In genomic region chr4:172709376-172709775, GRCh38 we compare ENCODE assay signal across 22 cellular contexts.
A peak's percentile ranks its signal among the peaks of the same experiment; 100 is the strongest.
DNase-seq lines count a peak whose midpoint lies in the region; ATAC-seq lines count a peak whose summit lies in the region.
"Had no signal": no experiment of that assay in that cellular context is flagged by ENCODE, and none has a peak within 500 bp of the region (broad histone marks: within the 10 kb centered on the region; RNA-seq: fewer than 3 reads in every experiment).

No MANE protein-coding gene starts in this region.

- intact Hi-C loops in left ventricle myocardium superior (cut with micrococcal nuclease): no loop called here

- DNase-seq in NCI-H2107 treated with DMSO at 0.1 percent for 48 hours (lab: John Stamatoyannopoulos, UW; ENCODE audit: unreplicated experiment) (peak; percentile 38), NCI-H2107 (lab: John Stamatoyannopoulos, UW) (no peak), NCI-H345 (lab: John Stamatoyannopoulos, UW) (peak; percentile 86), SHP77 treated with DMSO at 0.1 percent for 48 hours (lab: John Stamatoyannopoulos, UW) (peak; percentile 0), left ventricle myocardium superior (no peak)
- no peak for DNase-seq in activated naive CD4-positive, alpha-beta T cell treated with Interleukin-2 at 50 U/mL for 16 hours
- DNase-seq in activated CD8-positive, alpha-beta memory T cell treated with anti-CD3 and anti-CD28 coated beads, Interleukin-2, amount 50 U/mL, for 48 hours: no peak
- DNase-seq: 8988T; activated CD4-positive, alpha-beta T cell treated with anti-CD3 and anti-CD28 coated beads, Interleukin-2, amount 10 ng/mL, durations not matched to agents 24 days and 14 days; activated T-cell treated with anti-CD3 and anti-CD28 coated beads, Interleukin-2, amount 50 U/mL, for 48 hours; central memory CD4-positive, alpha-beta T cell; left ventricle myocardium inferior; NCI-H1048; NCI-H2171; NCI-H526; nucleus accumbens; stimulated activated naive CD8-positive, alpha-beta T cell treated with anti-CD3 and anti-CD28 coated beads, Interleukin-15, Interleukin-2, amounts not matched to agents 100 U/mL and 50 U/mL, for 24 hours; T-helper 2 cell; testis; uterus had no signal

- ATAC-seq in HG02884 (IDR thresholded peaks at IDR 0.05; ENCODE audit: unreplicated experiment) (no peak), left ventricle myocardium superior (no peak)
- ATAC-seq: SK-N-SH treated with all-trans-retinoic acid at 6 μM for 48 hours; stimulated activated naive CD8-positive, alpha-beta T cell treated with anti-CD3 and anti-CD28 coated beads, Interleukin-15, Interleukin-2, amounts not matched to agents 100 U/mL and 50 U/mL, for 24 hours had no signal

Comparison
In these comparisons a context has a peak if more than half of its experiments do, and no peak if none do; other contexts are left out.
1. DNase-seq: peak in NCI-H2107 treated with DMSO at 0.1 percent for 48 hours (single experiment), NCI-H345 (single experiment) and SHP77 treated with DMSO at 0.1 percent for 48 hours (single experiment); none in NCI-H2107 (single experiment), activated naive CD4-positive, alpha-beta T cell treated with Interleukin-2 at 50 U/mL for 16 hours (single experiment), left ventricle myocardium superior (single experiment) and activated CD8-positive, alpha-beta memory T cell treated with anti-CD3 and anti-CD28 coated beads, Interleukin-2, amount 50 U/mL, for 48 hours (single experiment).